ENCODE assay signal across 8 cellular contexts in genomic region chr4:44725166-44725565, GRCh38. TPM values are rescaled to one million over a fixed set of nuclear protein-coding genes. Genes with fewer than 3 reads are reported as not detected.
A peak's percentile ranks its signal among the peaks of the same experiment; 100 is the strongest.
DNase-seq lines count a peak whose midpoint lies in the region; ATAC-seq, FAIRE-seq and TF ChIP-seq lines count a peak whose summit lies in the region.

No MANE protein-coding gene starts in this region.

- 41 to 43% methylated on average over 6 of the region's 6 CpGs for WGBS in heart right ventricle, 2 donors

- H3K36me3 Mint-ChIP-seq in activated T-helper 2 cell treated with anti-CD3 and anti-CD28 coated beads, Interferon-gamma antibody, Interleukin-2, Interleukin-4, amounts not matched to agents 10 μg/mL and 5 μg/mL and 100 μg/mL, durations not matched to agents 14 hours and 24 hours and 36 hours (ENCODE audit: low read depth): peaks cover 3% of the 10 kb centered on the region

- TF ChIP-seq CTCF in heart right ventricle (IDR thresholded peaks at IDR 0.05) (no peak), GM13976 (IDR thresholded peaks at IDR 0.05; ENCODE audit: borderline replicate concordance, control extremely low read depth, extremely low read depth, insufficient read depth, missing control alignments) (no peak)

- H3K4me1 ChIP-seq in heart right ventricle: peaks cover 0 to 46% (median 30%) of the 10 kb centered on the region in 9 donors

- H3K9me3 ChIP-seq in heart right ventricle: no peaks in the 10 kb centered on the region

- ATAC-seq in heart right ventricle (no peak), GM21576 (IDR thresholded peaks at IDR 0.05; ENCODE audit: unreplicated experiment) (no peak)

- in situ Hi-C loops in GM13976 (cut with MboI; ENCODE audit: low sequenced_read_pairs, unreplicated experiment): no loop called here

- FAIRE-seq in urothelium cell line (lab: Jason Lieb, UNC): no peak

- peak overlapping the region in 6 of 10 donors; percentile 66 to 92 (median 90) for H3K27ac ChIP-seq in heart right ventricle

- no peaks in the 10 kb centered on the region for H3K9me3 Mint-ChIP-seq in activated T-helper 2 cell treated with anti-CD3 and anti-CD28 coated beads, Interferon-gamma antibody, Interleukin-2, Interleukin-4, amounts not matched to agents 10 μg/mL and 5 μg/mL and 100 μg/mL, durations not matched to agents 14 hours and 24 hours and 36 hours

- peak overlapping the region in 9 of 10 donors; percentile 52 to 91 (median 86) for H3K4me3 ChIP-seq in heart right ventricle

- H3K4me1 Mint-ChIP-seq in activated T-helper 2 cell treated with anti-CD3 and anti-CD28 coated beads, Interferon-gamma antibody, Interleukin-2, Interleukin-4, amounts not matched to agents 10 μg/mL and 5 μg/mL and 100 μg/mL, durations not matched to agents 14 hours and 24 hours and 36 hours (ENCODE audit: low read depth): peaks cover 30% of the 10 kb centered on the region

- no peaks in the 10 kb centered on the region for H3K27me3 Mint-ChIP-seq in activated T-helper 2 cell treated with anti-CD3 and anti-CD28 coated beads, Interferon-gamma antibody, Interleukin-2, Interleukin-4, amounts not matched to agents 10 μg/mL and 5 μg/mL and 100 μg/mL, durations not matched to agents 14 hours and 24 hours and 36 hours (ENCODE audit: low read depth)

- peak overlapping the region; percentile 72 for H3K27ac Mint-ChIP-seq in activated T-helper 2 cell treated with anti-CD3 and anti-CD28 coated beads, Interferon-gamma antibody, Interleukin-2, Interleukin-4, amounts not matched to agents 10 μg/mL and 5 μg/mL and 100 μg/mL, durations not matched to agents 14 hours and 24 hours and 36 hours

- peak overlapping the region; percentile 98 for H3K4me3 Mint-ChIP-seq in activated T-helper 2 cell treated with anti-CD3 and anti-CD28 coated beads, Interferon-gamma antibody, Interleukin-2, Interleukin-4, amounts not matched to agents 10 μg/mL and 5 μg/mL and 100 μg/mL, durations not matched to agents 14 hours and 24 hours and 36 hours (ENCODE audit: low read depth)

- DNase-seq in heart right ventricle (no peak), cardiac septum (ENCODE audit: low spot score) (no peak), kidney tubule cell (ENCODE audit: low spot score) (peak; percentile 9), urothelium cell line (ENCODE audit: low spot score) (peak; percentile 3), GM13976 (ENCODE audit: low spot score) (no peak), NAMALWA (ENCODE audit: low spot score) (no peak)
- DNase-seq in activated T-helper 2 cell treated with anti-CD3 and anti-CD28 coated beads, Interferon-gamma antibody, Interleukin-2, Interleukin-4, amounts not matched to agents 10 μg/mL and 5 μg/mL and 100 μg/mL, durations not matched to agents 14 hours and 24 hours and 36 hours (ENCODE audit: low spot score): no peak

- peaks cover 0 to 3% (median 0%) of the 10 kb centered on the region in 9 donors for H3K36me3 ChIP-seq in heart right ventricle

- H3K27me3 ChIP-seq in heart right ventricle: no peaks in the 10 kb centered on the region

- intact Hi-C loops in heart right ventricle (cut with DNase I) (loop anchor here in 2 of 10 donors (5.0 kb wide), 1 partner anchor 48 kb away; the partner anchor contains the start of gene GUF1 (in 2 of the 2)), cardiac septum (cut with DNase I) (loop anchor here (1.0 kb wide), 1 partner anchor 47 kb away; the partner anchor contains the start of gene GUF1)
- intact Hi-C loops in activated T-helper 2 cell treated with anti-CD3 and anti-CD28 coated beads, Interferon-gamma antibody, Interleukin-2, Interleukin-4, amounts not matched to agents 10 μg/mL and 5 μg/mL and 100 μg/mL, durations not matched to agents 14 hours and 24 hours and 36 hours (cut with micrococcal nuclease): loop anchor here (2.0 kb wide), 1 partner anchor 16 kb away; no protein-coding TSS in a partner anchor

RNA-seq across cellular contexts. Expression of gene GNPDA2, which starts 1.2 kb away (rescaled TPM):
- total RNA-seq in heart right ventricle (10 to 100 TPM; 10.4 to 20.1 (median 12.5) TPM), cardiac septum (16.4 TPM)
- polyA plus RNA-seq in heart right ventricle: 10 to 100 TPM in 1 of 2 donors, 1 to 10 TPM in 1; 9.2 to 11.9 TPM
- total RNA-seq in activated T-helper 2 cell treated with anti-CD3 and anti-CD28 coated beads, Interferon-gamma antibody, Interleukin-2, Interleukin-4, amounts not matched to agents 10 μg/mL and 5 μg/mL and 100 μg/mL, durations not matched to agents 14 hours and 24 hours and 36 hours: 13.3 and 16.6 TPM in 2 replicates

RNA-seq across cellular contexts. Expression of gene GUF1, which starts 46.9 kb away (rescaled TPM):
- total RNA-seq in heart right ventricle (10 to 100 TPM; 18.5 to 29.6 (median 25.4) TPM), cardiac septum (22.8 TPM)
- polyA plus RNA-seq in heart right ventricle: 10 to 100 TPM in 1 of 2 donors, 1 to 10 TPM in 1; 10.0 to 13.9 TPM
- 30.7 and 33.2 TPM in 2 replicates for total RNA-seq in activated T-helper 2 cell treated with anti-CD3 and anti-CD28 coated beads, Interferon-gamma antibody, Interleukin-2, Interleukin-4, amounts not matched to agents 10 μg/mL and 5 μg/mL and 100 μg/mL, durations not matched to agents 14 hours and 24 hours and 36 hours

Comparison
In these comparisons a context has a peak if more than half of its experiments do, and no peak if none do; other contexts are left out.
1. DNase-seq: peak in kidney tubule cell (single experiment) and urothelium cell line (single experiment); none in heart right ventricle (0 of 2), cardiac septum (single experiment), activated T-helper 2 cell treated with anti-CD3 and anti-CD28 coated beads, Interferon-gamma antibody, Interleukin-2, Interleukin-4, amounts not matched to agents 10 μg/mL and 5 μg/mL and 100 μg/mL, durations not matched to agents 14 hours and 24 hours and 36 hours (single experiment), GM13976 (single experiment) and NAMALWA (single experiment).